Comparison of ENCODE assay signal across 1 cellular context in genomic region chr17:32350662-32351418, GRCh38.
TF ChIP-seq lines count a peak whose summit lies in the region.

No MANE protein-coding gene starts in this region.

TF ChIP-seq in GM12878, 131 proteins besides CTCF, POLR2A, EP300 and RAD21:
- TF ChIP-seq NFIC (IDR thresholded peaks at IDR 0.05; ENCODE audit: low read depth, low read length) (0 out of 2 replicates have a peak, but pooled peaks have one; percentile 12), ZNF207 (IDR thresholded peaks at IDR 0.05; ENCODE audit: borderline replicate concordance) (no peak), ZNF384 (IDR thresholded peaks at IDR 0.05; ENCODE audit: borderline replicate concordance, low read depth, low read length) (peak; percentile 94), MLLT1 (IDR thresholded peaks at IDR 0.05) (peak; percentile 72), SRF (IDR thresholded peaks at IDR 0.05; ENCODE audit: low read depth in 2 of 2, low read length in 2 of 2) (0 out of 4 replicates have a peak, but pooled peaks of 1 of the 2 experiments have one; percentile 2), MXI1 (IDR thresholded peaks at IDR 0.05; ENCODE audit: low read depth, low read length) (no peak), E4F1 (IDR thresholded peaks at IDR 0.05; ENCODE audit: borderline replicate concordance, partially characterized antibody) (peak; percentile 13), BCL11A (IDR thresholded peaks at IDR 0.05; ENCODE audit: low read depth, low read length) (no peak), CBX3 (IDR thresholded peaks at IDR 0.05; ENCODE audit: borderline replicate concordance, low read depth) (no peak), MTA3 (IDR thresholded peaks at IDR 0.05; ENCODE audit: borderline replicate concordance, low read length) (no peak), TAF1 (IDR thresholded peaks at IDR 0.05; ENCODE audit: borderline replicate concordance, low read depth, low read length) (no peak)
